In the genomic region with DNA sequence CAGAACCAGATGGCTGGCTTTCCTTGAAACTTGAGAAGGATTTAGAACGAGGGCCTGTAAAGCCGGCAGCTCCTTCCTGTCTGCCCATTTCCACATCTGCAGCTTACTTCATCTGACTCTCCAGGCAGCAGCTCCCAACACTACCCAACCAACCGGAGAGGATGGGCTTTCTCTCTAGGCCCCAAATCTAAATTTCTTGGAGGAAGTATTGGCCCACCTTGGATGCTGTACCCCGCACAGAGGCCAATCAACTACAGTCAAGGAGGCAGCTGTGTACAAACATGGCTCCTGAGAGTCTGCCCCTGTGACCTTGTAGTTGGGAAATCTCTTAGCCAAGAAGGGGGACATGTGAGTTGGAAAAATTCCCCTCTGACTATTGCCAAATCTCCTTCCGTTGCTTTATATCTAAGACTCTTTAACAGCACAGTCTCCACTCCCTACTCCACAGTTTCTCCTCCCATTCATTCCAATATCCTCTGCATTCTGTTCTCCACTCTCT, we compare ENCODE assay signal across 1 cellular context.
TF ChIP-seq lines count a peak whose summit lies in the region.

No MANE protein-coding gene starts in this region.

TF ChIP-seq in GM23338, 12 proteins besides CTCF, POLR2A, EP300 and RAD21 (continued from another document):
- TF ChIP-seq, protein P1, sequence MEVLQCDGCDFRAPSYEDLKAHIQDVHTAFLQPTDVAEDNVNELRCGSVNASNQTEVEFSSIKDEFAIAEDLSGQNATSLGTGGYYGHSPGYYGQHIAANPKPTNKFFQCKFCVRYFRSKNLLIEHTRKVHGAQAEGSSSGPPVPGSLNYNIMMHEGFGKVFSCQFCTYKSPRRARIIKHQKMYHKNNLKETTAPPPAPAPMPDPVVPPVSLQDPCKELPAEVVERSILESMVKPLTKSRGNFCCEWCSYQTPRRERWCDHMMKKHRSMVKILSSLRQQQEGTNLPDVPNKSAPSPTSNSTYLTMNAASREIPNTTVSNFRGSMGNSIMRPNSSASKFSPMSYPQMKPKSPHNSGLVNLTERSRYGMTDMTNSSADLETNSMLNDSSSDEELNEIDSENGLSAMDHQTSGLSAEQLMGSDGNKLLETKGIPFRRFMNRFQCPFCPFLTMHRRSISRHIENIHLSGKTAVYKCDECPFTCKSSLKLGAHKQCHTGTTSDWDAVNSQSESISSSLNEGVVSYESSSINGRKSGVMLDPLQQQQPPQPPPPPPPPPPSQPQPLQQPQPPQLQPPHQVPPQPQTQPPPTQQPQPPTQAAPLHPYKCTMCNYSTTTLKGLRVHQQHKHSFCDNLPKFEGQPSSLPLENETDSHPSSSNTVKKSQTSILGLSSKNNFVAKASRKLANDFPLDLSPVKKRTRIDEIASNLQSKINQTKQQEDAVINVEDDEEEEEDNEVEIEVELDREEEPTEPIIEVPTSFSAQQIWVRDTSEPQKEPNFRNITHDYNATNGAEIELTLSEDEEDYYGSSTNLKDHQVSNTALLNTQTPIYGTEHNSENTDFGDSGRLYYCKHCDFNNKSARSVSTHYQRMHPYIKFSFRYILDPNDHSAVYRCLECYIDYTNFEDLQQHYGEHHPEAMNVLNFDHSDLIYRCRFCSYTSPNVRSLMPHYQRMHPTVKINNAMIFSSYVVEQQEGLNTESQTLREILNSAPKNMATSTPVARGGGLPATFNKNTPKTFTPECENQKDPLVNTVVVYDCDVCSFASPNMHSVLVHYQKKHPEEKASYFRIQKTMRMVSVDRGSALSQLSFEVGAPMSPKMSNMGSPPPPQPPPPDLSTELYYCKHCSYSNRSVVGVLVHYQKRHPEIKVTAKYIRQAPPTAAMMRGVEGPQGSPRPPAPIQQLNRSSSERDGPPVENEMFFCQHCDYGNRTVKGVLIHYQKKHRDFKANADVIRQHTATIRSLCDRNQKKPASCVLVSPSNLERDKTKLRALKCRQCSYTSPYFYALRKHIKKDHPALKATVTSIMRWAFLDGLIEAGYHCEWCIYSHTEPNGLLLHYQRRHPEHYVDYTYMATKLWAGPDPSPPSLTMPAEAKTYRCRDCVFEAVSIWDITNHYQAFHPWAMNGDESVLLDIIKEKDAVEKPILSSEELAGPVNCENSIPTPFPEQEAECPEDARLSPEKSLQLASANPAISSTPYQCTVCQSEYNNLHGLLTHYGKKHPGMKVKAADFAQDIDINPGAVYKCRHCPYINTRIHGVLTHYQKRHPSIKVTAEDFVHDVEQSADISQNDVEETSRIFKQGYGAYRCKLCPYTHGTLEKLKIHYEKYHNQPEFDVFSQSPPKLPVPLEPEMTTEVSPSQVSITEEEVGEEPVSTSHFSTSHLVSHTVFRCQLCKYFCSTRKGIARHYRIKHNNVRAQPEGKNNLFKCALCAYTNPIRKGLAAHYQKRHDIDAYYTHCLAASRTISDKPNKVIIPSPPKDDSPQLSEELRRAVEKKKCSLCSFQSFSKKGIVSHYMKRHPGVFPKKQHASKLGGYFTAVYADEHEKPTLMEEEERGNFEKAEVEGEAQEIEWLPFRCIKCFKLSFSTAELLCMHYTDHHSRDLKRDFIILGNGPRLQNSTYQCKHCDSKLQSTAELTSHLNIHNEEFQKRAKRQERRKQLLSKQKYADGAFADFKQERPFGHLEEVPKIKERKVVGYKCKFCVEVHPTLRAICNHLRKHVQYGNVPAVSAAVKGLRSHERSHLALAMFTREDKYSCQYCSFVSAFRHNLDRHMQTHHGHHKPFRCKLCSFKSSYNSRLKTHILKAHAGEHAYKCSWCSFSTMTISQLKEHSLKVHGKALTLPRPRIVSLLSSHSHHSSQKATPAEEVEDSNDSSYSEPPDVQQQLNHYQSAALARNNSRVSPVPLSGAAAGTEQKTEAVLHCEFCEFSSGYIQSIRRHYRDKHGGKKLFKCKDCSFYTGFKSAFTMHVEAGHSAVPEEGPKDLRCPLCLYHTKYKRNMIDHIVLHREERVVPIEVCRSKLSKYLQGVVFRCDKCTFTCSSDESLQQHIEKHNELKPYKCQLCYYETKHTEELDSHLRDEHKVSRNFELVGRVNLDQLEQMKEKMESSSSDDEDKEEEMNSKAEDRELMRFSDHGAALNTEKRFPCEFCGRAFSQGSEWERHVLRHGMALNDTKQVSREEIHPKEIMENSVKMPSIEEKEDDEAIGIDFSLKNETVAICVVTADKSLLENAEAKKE (CRISPR knock-in tag; IDR thresholded peaks at IDR 0.05), result no peak
- TF ChIP-seq ZNF114 (CRISPR knock-in tag; IDR thresholded peaks at IDR 0.05) (no peak), EZH2 (IDR thresholded peaks at IDR 0.05; ENCODE audit: low read depth, unreplicated experiment) (no peak), ETS1 (IDR thresholded peaks at IDR 0.05) (no peak), STAT1 (IDR thresholded peaks at IDR 0.05; ENCODE audit: unreplicated experiment) (no peak), POLR2AphosphoS5 (IDR thresholded peaks at IDR 0.05; ENCODE audit: low read depth) (no peak)
